18 cellular contexts compared by ENCODE assay signal in genomic region chr11:19350093-19350665, GRCh38.
"Had no signal": no experiment of that assay in that cellular context is flagged by ENCODE, and none has a peak within 500 bp of the region (broad histone marks: within the 10 kb centered on the region; RNA-seq: fewer than 3 reads in every experiment).

No MANE protein-coding gene starts in this region.

- H3K27me3 ChIP-seq: testis had no signal

- H3K36me3 ChIP-seq: esophagus squamous epithelium, neural progenitor cell, prostate gland, right atrium auricular region, spleen, tibial artery had no signal

- H2AFZ ChIP-seq: neural progenitor cell had no signal

- H3K9ac ChIP-seq: neural progenitor cell had no signal

- H3K4me1 ChIP-seq: prostate gland had no signal

- H3K27ac ChIP-seq: coronary artery, esophagus squamous epithelium, neural progenitor cell, prostate gland, right atrium auricular region, skin epidermis, spleen, testis, tibial artery had no signal

- H3K4me2 ChIP-seq: neural progenitor cell had no signal

- H3K4me3 ChIP-seq: coronary artery, esophagus squamous epithelium, lung, neural progenitor cell, prostate gland, right atrium auricular region, skin epidermis, spleen, testis, tibial artery had no signal

- DNase-seq: effector memory CD4-positive, alpha-beta T cell; esophagus squamous epithelium; foreskin melanocyte; immature natural killer cell; islet precursor cell; kidney glomerular epithelial cell; naive B cell; spleen; stimulated activated CD4-positive, alpha-beta T cell treated with anti-CD3 and anti-CD28 coated beads, Interleukin-4, amount 100 ng/mL, for 4 hours; stimulated activated naive CD8-positive, alpha-beta T cell treated with anti-CD3 and anti-CD28 coated beads, Interleukin-15, Interleukin-2, amounts not matched to agents 100 U/mL and 50 U/mL, for 24 hours; testis; tibial artery had no signal

- H3K9me3 ChIP-seq: esophagus squamous epithelium, prostate gland, right atrium auricular region, spleen, testis, tibial artery had no signal
